ENCODE assay signal across 9 cellular contexts in the genomic region with DNA sequence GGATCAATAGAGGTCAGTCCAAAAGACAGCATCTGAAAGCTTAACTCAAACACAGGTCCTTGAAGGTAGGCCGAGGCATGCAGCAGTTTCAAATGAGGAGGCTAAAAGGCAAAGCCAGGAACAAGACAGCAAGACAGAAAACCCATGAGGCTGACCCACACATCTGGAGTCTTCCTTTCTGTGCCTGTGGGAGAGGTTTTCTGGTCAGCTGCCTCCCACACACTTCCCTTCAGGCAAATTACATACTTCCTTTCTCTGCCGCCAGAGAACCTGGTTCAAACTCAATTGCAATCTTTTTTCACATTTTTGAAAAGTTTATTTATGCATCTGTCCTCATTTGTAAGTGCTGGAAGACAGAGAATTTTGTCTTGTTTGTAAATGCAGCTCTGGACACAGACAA. TPM values are rescaled to one million over a fixed set of nuclear protein-coding genes. Genes with fewer than 3 reads are reported as not detected.
DNase-seq lines count a peak whose midpoint lies in the region; ATAC-seq and TF ChIP-seq lines count a peak whose summit lies in the region.
"Had no signal": no experiment of that assay in that cellular context is flagged by ENCODE, and none has a peak within 500 bp of the region (broad histone marks: within the 10 kb centered on the region; RNA-seq: fewer than 3 reads in every experiment).

No MANE protein-coding gene starts in this region.

- H3K4ac ChIP-seq in neuronal stem cell (ENCODE audit: low read length), result no peak overlapping the region

- H4K8ac ChIP-seq in neuronal stem cell (ENCODE audit: low read depth, low read length), result no peak overlapping the region

- peak overlapping the region; percentile 9 for H2AFZ ChIP-seq in neuronal stem cell (ENCODE audit: low read length)

- H3K23ac ChIP-seq in neuronal stem cell (ENCODE audit: low read depth, low read length, poor library complexity), result no peak overlapping the region

- no peaks in the 10 kb centered on the region for H3K79me1 ChIP-seq in neuronal stem cell (ENCODE audit: low read depth, low read length)

- H4K91ac ChIP-seq in neuronal stem cell (ENCODE audit: low read depth, low read length, poor library complexity), result no peak overlapping the region

- TF ChIP-seq CTCF in lower leg skin (IDR thresholded peaks at IDR 0.05), result no peak

- no peak overlapping the region for H3K18ac ChIP-seq in neuronal stem cell (ENCODE audit: low read length)

- no peak overlapping the region for H2BK15ac ChIP-seq in neuronal stem cell (ENCODE audit: low read length)

- no peaks in the 10 kb centered on the region for H3K9me3 Mint-ChIP-seq in activated naive CD8-positive, alpha-beta T cell treated with anti-CD3 and anti-CD28 coated beads, Interleukin-2, amount 50 U/mL, for 24 hours
- H3K9me3 Mint-ChIP-seq: central memory CD8-positive, alpha-beta T cell had no signal

- no peak overlapping the region for H3K14ac ChIP-seq in neuronal stem cell (ENCODE audit: low read length)

- H3K4me2 ChIP-seq in BLaER1 (peak overlapping the region; percentile 70), neuronal stem cell (ENCODE audit: insufficient read depth, low read length, poor library complexity, severe bottlenecking) (no peak overlapping the region)

- peak overlapping the region; percentile 87 for H3K27ac Mint-ChIP-seq in activated naive CD8-positive, alpha-beta T cell treated with anti-CD3 and anti-CD28 coated beads, Interleukin-2, amount 50 U/mL, for 24 hours

- H3K4me3 Mint-ChIP-seq in activated naive CD8-positive, alpha-beta T cell treated with anti-CD3 and anti-CD28 coated beads, Interleukin-2, amount 50 U/mL, for 24 hours, result peak overlapping the region; percentile 57
- H3K4me3 Mint-ChIP-seq: central memory CD8-positive, alpha-beta T cell had no signal

- no peak overlapping the region for H2BK5ac ChIP-seq in neuronal stem cell (ENCODE audit: low read length)

- peaks cover 91% of the 10 kb centered on the region for H3K4me1 ChIP-seq in BLaER1
- H3K4me1 ChIP-seq in neuronal stem cell (ENCODE audit: control insufficient read depth in 2 of 2, insufficient read depth in 1 of 2, low read depth in 1 of 2, low read length in 2 of 2), result peaks cover 4 to 13% of the 10 kb centered on the region in 2 donors

- H3K36me3 Mint-ChIP-seq in activated naive CD8-positive, alpha-beta T cell treated with anti-CD3 and anti-CD28 coated beads, Interleukin-2, amount 50 U/mL, for 24 hours (ENCODE audit: low read depth), result peaks cover 49% of the 10 kb centered on the region

- H4K20me1 ChIP-seq in BLaER1, result peaks cover 98% of the 10 kb centered on the region

- ATAC-seq in GM19328 (IDR thresholded peaks at IDR 0.05; ENCODE audit: unreplicated experiment), result peak; percentile 87
- ATAC-seq in HG03354 (IDR thresholded peaks at IDR 0.05; ENCODE audit: poor library complexity, severe bottlenecking, unreplicated experiment), result peak; percentile 65
- ATAC-seq in activated naive CD8-positive, alpha-beta T cell treated with anti-CD3 and anti-CD28 coated beads, Interleukin-2, amount 50 U/mL, for 24 hours, result peak; percentile 78

- H3K4me1 Mint-ChIP-seq in activated naive CD8-positive, alpha-beta T cell treated with anti-CD3 and anti-CD28 coated beads, Interleukin-2, amount 50 U/mL, for 24 hours, result peaks cover 80% of the 10 kb centered on the region

- H3K4me3 ChIP-seq in BLaER1, result no peak overlapping the region
- H3K4me3 ChIP-seq in neuronal stem cell (ENCODE audit: low read length in 2 of 2), result no peak overlapping the region
- H3K4me3 ChIP-seq in lower leg skin (ENCODE audit: low read depth, poor library complexity, severe bottlenecking), result no peak overlapping the region

- peak overlapping the region; percentile 38; the same call in 1 of the 2 replicates for H3K9ac ChIP-seq in BLaER1
- H3K9ac ChIP-seq in neuronal stem cell (ENCODE audit: low read depth, low read length, poor library complexity), result no peak overlapping the region

- intact Hi-C loops in lower leg skin (cut with DNase I; ENCODE audit: low total_unique reads), result no loop called here

- H3K27me3 ChIP-seq in BLaER1, result no peaks in the 10 kb centered on the region
- H3K27me3 ChIP-seq in neuronal stem cell (ENCODE audit: control insufficient read depth in 3 of 3, insufficient read depth in 3 of 3, low read depth in 1 of 3, low read length in 3 of 3), result no peaks in the 10 kb centered on the region

- no peak for TF ChIP-seq POLR2A in lower leg skin (IDR thresholded peaks at IDR 0.05)

- H3K27ac ChIP-seq in BLaER1, result peak overlapping the region; percentile 15; the same call in 1 of the 2 replicates
- H3K27ac ChIP-seq in neuronal stem cell (replicated peaks; ENCODE audit: low read length), result no peak overlapping the region

- no peak overlapping the region for H2BK12ac ChIP-seq in neuronal stem cell (ENCODE audit: low read length)

- H2BK120ac ChIP-seq in neuronal stem cell (ENCODE audit: low read depth, low read length), result no peak overlapping the region

- WGBS in neuronal stem cell (ENCODE audit: extremely low coverage in 2 of 2, insufficient read length in 2 of 2, insufficient replicate concordance in 1 of 2), 2 donors, result no CpG with 5 or more reads among the region's 2 CpGs
- 41 to 47% methylated on average over 2 of the region's 2 CpGs for whole genome bisulfite sequencing in lower leg skin, 2 donors

- no peaks in the 10 kb centered on the region for H3K9me3 ChIP-seq in BLaER1
- no peaks in the 10 kb centered on the region for H3K9me3 ChIP-seq in neuronal stem cell (replicated peaks in 1 of 2; ENCODE audit: control insufficient read depth in 2 of 2, insufficient read depth in 1 of 2, low read depth in 1 of 2, low read length in 2 of 2)

- DNase-seq in activated naive CD8-positive, alpha-beta T cell treated with anti-CD3 and anti-CD28 coated beads, Interleukin-2, amount 50 U/mL, for 24 hours, result peak; percentile 36
- no peak for DNase-seq in neuronal stem cell (ENCODE audit: low spot score)
- no peak for DNase-seq in lower leg skin (ENCODE audit: low spot score in 2 of 2)
- no peak for DNase-seq in NCI-H524 treated with DMSO at 0.1 percent for 48 hours (lab: John Stamatoyannopoulos, UW)
- no peak for DNase-seq in HCEC 1CT

- H3K36me3 ChIP-seq in BLaER1 (peaks cover 93% of the 10 kb centered on the region), neuronal stem cell (replicated peaks in 1 of 2; ENCODE audit: control insufficient read depth in 2 of 2, insufficient read depth in 2 of 2, low read length in 2 of 2) (no peaks in the 10 kb centered on the region)

- H2AK5ac ChIP-seq in neuronal stem cell (ENCODE audit: low read depth, low read length), result no peak overlapping the region

- no peaks in the 10 kb centered on the region for H3K27me3 Mint-ChIP-seq in activated naive CD8-positive, alpha-beta T cell treated with anti-CD3 and anti-CD28 coated beads, Interleukin-2, amount 50 U/mL, for 24 hours
- H3K27me3 Mint-ChIP-seq: central memory CD8-positive, alpha-beta T cell had no signal

RNA-seq across cellular contexts. Expression of gene CRTAM, which starts 29.8 kb away (rescaled TPM):
- polyA plus RNA-seq in neuronal stem cell (2013, experiment 1 of 2), result not detected
- not detected for polyA plus RNA-seq in neuronal stem cell (2013, experiment 2 of 2)
- total RNA-seq in lower leg skin, result 1 to 10 TPM in 1 of 4 donors, under 1 TPM in 1, not detected in 2; 0.15 to 4.4 TPM
